Comparison of ENCODE assay signal across 15 cellular contexts in the genomic region with DNA sequence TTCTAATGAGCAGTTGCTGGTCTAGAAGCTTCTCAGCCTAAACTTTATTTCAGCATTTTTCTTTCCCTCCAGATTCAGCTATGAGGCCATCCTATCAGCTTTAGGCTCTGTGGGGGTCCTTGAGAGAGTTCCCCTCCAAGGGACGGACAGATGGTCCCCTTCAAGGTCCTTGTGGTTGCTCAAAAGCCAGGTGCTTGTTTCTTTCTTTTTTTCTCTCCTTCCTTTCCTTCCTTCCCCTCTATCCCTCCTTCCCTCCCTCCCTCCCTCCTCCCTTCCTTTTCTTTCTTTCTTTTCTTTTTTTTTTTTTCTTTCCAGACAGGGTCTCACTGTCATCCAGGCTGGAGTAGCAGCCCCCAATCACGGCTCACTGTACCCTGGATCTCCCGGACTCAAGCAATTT. TPM values are rescaled to one million over a fixed set of nuclear protein-coding genes. Genes with fewer than 3 reads are reported as not detected.
DNase-seq lines count a peak whose midpoint lies in the region; ATAC-seq and TF ChIP-seq lines count a peak whose summit lies in the region.
"Had no signal": no experiment of that assay in that cellular context is flagged by ENCODE, and none has a peak within 500 bp of the region (broad histone marks: within the 10 kb centered on the region; RNA-seq: fewer than 3 reads in every experiment).

No MANE protein-coding gene starts in this region.

- H3K4me1 Mint-ChIP-seq in activated T-cell treated with anti-CD3 and anti-CD28 coated beads, Interleukin-2, amount 50 U/mL, for 72 hours (ENCODE audit: low read depth): peaks cover 68% of the 10 kb centered on the region
- H3K4me1 Mint-ChIP-seq in stimulated activated effector memory CD8-positive, alpha-beta T cell treated with anti-CD3 and anti-CD28 coated beads, Interleukin-12 subunit alpha, Interleukin-12 subunit beta, amount 100 ng/mL, for 72 hours: peaks cover 69% of the 10 kb centered on the region

- H3K27me3 Mint-ChIP-seq in activated T-cell treated with anti-CD3 and anti-CD28 coated beads, Interleukin-2, amount 50 U/mL, for 72 hours (ENCODE audit: low read depth): no peaks in the 10 kb centered on the region

- peak overlapping the region; percentile 82 for H3K27ac ChIP-seq in effector memory CD4-positive, alpha-beta T cell (ENCODE audit: insufficient read depth, low read length, poor library complexity, severe bottlenecking)

- no peaks in the 10 kb centered on the region for H3K9me3 ChIP-seq in Loucy (ENCODE audit: insufficient read depth, low read depth, low read length)
- H3K9me3 ChIP-seq in effector memory CD4-positive, alpha-beta T cell (ENCODE audit: control insufficient read depth, low read length): no peaks in the 10 kb centered on the region
- H3K9me3 ChIP-seq: mucosa of descending colon, tibial nerve had no signal

- H3K9me3 Mint-ChIP-seq in activated T-cell treated with anti-CD3 and anti-CD28 coated beads, Interleukin-2, amount 50 U/mL, for 72 hours: no peaks in the 10 kb centered on the region
- H3K9me3 Mint-ChIP-seq in stimulated activated effector memory CD8-positive, alpha-beta T cell treated with anti-CD3 and anti-CD28 coated beads, Interleukin-12 subunit alpha, Interleukin-12 subunit beta, amount 100 ng/mL, for 72 hours: no peaks in the 10 kb centered on the region

- no peaks in the 10 kb centered on the region for H3K36me3 Mint-ChIP-seq in activated T-cell treated with anti-CD3 and anti-CD28 coated beads, Interleukin-2, amount 50 U/mL, for 72 hours (ENCODE audit: insufficient read depth in 2 of 2)
- H3K36me3 Mint-ChIP-seq in stimulated activated effector memory CD8-positive, alpha-beta T cell treated with anti-CD3 and anti-CD28 coated beads, Interleukin-12 subunit alpha, Interleukin-12 subunit beta, amount 100 ng/mL, for 72 hours: no peaks in the 10 kb centered on the region

- H3K4me3 Mint-ChIP-seq in activated T-cell treated with anti-CD3 and anti-CD28 coated beads, Interleukin-2, amount 50 U/mL, for 72 hours: peak overlapping the region; percentile 54 to 78
- peak overlapping the region; percentile 80 for H3K4me3 Mint-ChIP-seq in stimulated activated effector memory CD8-positive, alpha-beta T cell treated with anti-CD3 and anti-CD28 coated beads, Interleukin-12 subunit alpha, Interleukin-12 subunit beta, amount 100 ng/mL, for 72 hours

- no peaks in the 10 kb centered on the region for H4K20me1 ChIP-seq in Loucy (ENCODE audit: insufficient read depth, low read length, poor library complexity, severe bottlenecking)

- H3K4me2 ChIP-seq in Loucy (ENCODE audit: low read depth, low read length, poor library complexity, severe bottlenecking): peak overlapping the region; percentile 81

- no peak for ATAC-seq in activated T-cell treated with anti-CD3 and anti-CD28 coated beads, Interleukin-2, amount 50 U/mL, for 72 hours (replicated peaks in 1 of 2)
- no peak for ATAC-seq in stimulated activated effector memory CD8-positive, alpha-beta T cell treated with anti-CD3 and anti-CD28 coated beads, Interleukin-12 subunit alpha, Interleukin-12 subunit beta, amount 100 ng/mL, for 72 hours
- ATAC-seq in omental fat pad (ENCODE audit: low FRiP score): no peak
- ATAC-seq: SK-N-SH treated with all-trans-retinoic acid at 6 μM for 48 hours had no signal

- peaks cover 37% of the 10 kb centered on the region for H3K4me1 ChIP-seq in Loucy (ENCODE audit: insufficient read depth, low read length, poor library complexity, severe bottlenecking)
- H3K4me1 ChIP-seq in effector memory CD4-positive, alpha-beta T cell (ENCODE audit: control insufficient read depth, insufficient read depth, low read length, poor library complexity, severe bottlenecking): peaks cover 47% of the 10 kb centered on the region

- H3K4me3 ChIP-seq in Loucy (ENCODE audit: low read length, poor library complexity, severe bottlenecking): peak overlapping the region; percentile 25
- H3K4me3 ChIP-seq in effector memory CD4-positive, alpha-beta T cell (ENCODE audit: insufficient read depth, low read depth, low read length, poor library complexity, severe bottlenecking): peak overlapping the region; percentile 67
- H3K4me3 ChIP-seq: mucosa of descending colon had no signal

- H3K36me3 ChIP-seq in Loucy (ENCODE audit: insufficient read depth, low read length): no peaks in the 10 kb centered on the region
- no peaks in the 10 kb centered on the region for H3K36me3 ChIP-seq in effector memory CD4-positive, alpha-beta T cell (ENCODE audit: control insufficient read depth, insufficient read depth, low read length)
- H3K36me3 ChIP-seq: tibial nerve had no signal

- peak overlapping the region; percentile 11; the same call in 1 of the 2 replicates for H2AFZ ChIP-seq in Loucy (ENCODE audit: low read length)

- TF ChIP-seq CTCF in Loucy (conservative IDR thresholded peaks at IDR 0.05; ENCODE audit: low read length) (no peak), omental fat pad (IDR thresholded peaks at IDR 0.05) (no peak), GM13976 (IDR thresholded peaks at IDR 0.05; ENCODE audit: borderline replicate concordance, control extremely low read depth, extremely low read depth, insufficient read depth, missing control alignments) (no peak)

- no peaks in the 10 kb centered on the region for H3K9me2 ChIP-seq in Loucy (replicated peaks; ENCODE audit: low read depth, low read length)

- H3K27ac Mint-ChIP-seq in activated T-cell treated with anti-CD3 and anti-CD28 coated beads, Interleukin-2, amount 50 U/mL, for 72 hours: peak overlapping the region; percentile 70
- H3K27ac Mint-ChIP-seq in stimulated activated effector memory CD8-positive, alpha-beta T cell treated with anti-CD3 and anti-CD28 coated beads, Interleukin-12 subunit alpha, Interleukin-12 subunit beta, amount 100 ng/mL, for 72 hours: no peak overlapping the region

- H3F3A ChIP-seq in Loucy (ENCODE audit: low read depth): 0 out of 2 replicates have a peak, but pooled peaks cover 6% of the 10 kb centered on the region

- no peaks in the 10 kb centered on the region for H3K27me3 ChIP-seq in Loucy (ENCODE audit: insufficient read depth, low read length, poor library complexity, severe bottlenecking)
- no peaks in the 10 kb centered on the region for H3K27me3 ChIP-seq in effector memory CD4-positive, alpha-beta T cell (replicated peaks; ENCODE audit: control insufficient read depth, insufficient read depth, low read length, poor library complexity, severe bottlenecking)
- H3K27me3 ChIP-seq: tibial nerve had no signal

- H3K79me2 ChIP-seq in Loucy (ENCODE audit: insufficient read depth, low read length): no peaks in the 10 kb centered on the region

- DNase-seq in activated T-cell treated with anti-CD3 and anti-CD28 coated beads, Interleukin-2, amount 50 U/mL, for 72 hours: no peak
- DNase-seq in activated T-cell treated with anti-CD3 and anti-CD28 coated beads, Interleukin-2, amount 50 U/mL, for 1 hour: no peak
- no peak for DNase-seq in effector memory CD4-positive, alpha-beta T cell
- DNase-seq in stimulated activated effector memory CD8-positive, alpha-beta T cell treated with anti-CD3 and anti-CD28 coated beads, Interleukin-12 subunit alpha, Interleukin-12 subunit beta, amount 100 ng/mL, for 72 hours (ENCODE audit: low spot score in 2 of 2): no peak
- no peak for DNase-seq in omental fat pad (ENCODE audit: low spot score)
- no peak for DNase-seq in GM13976 (ENCODE audit: low spot score)
- DNase-seq in stimulated activated naive CD4-positive, alpha-beta T cell (lab: John Stamatoyannopoulos, UW): no peak
- DNase-seq: COR-L47, EL, foreskin fibroblast, NCI-H1436 treated with DMSO at 0.1 percent for 48 hours had no signal

- H3K9ac ChIP-seq in Loucy (ENCODE audit: low read depth, low read length, poor library complexity, severe bottlenecking): no peak overlapping the region

- in situ Hi-C loops in GM13976 (cut with MboI; ENCODE audit: low sequenced_read_pairs, unreplicated experiment): loop anchor here (10.0 kb wide), 1 partner anchor 51 kb away; no protein-coding TSS in a partner anchor

RNA-seq across cellular contexts. Expression of gene IL6R, which starts 1.2 kb away (rescaled TPM):
- total RNA-seq in activated T-cell treated with anti-CD3 and anti-CD28 coated beads, Interleukin-2, amount 50 U/mL, for 72 hours: 10 to 100 TPM in 1 of 2 donors, 1 to 10 TPM in 1; 5.7 to 12.6 TPM
- 10 to 100 TPM; 41.1 to 98.1 (median 62.5) TPM for total RNA-seq in omental fat pad
